1 cellular context compared by ENCODE assay signal in the genomic region with DNA sequence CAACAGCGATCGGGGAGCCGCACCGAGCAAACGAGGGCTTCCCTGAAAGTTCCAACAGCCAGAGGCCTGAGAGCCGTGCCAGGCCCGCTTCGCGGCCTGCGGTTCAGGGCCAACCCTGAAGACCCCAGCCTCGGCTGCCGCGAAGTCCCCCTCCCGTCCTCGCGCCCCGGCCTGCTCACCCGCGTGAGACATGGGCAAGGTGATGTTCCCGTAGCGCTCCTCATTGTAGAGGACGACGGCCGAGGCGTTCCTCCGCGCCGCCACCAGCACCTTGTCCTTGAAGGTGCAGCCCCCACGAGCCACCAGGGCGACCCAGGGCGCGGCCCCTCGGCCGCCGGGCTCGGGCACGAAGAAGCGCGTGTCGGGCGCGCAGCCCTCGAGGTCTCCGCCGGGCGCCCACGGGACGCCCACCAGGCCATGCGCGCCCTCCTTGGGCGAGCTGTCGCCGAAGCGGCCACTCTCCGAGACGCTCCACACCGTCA.
TF ChIP-seq lines count a peak whose summit lies in the region.

No MANE protein-coding gene starts in this region.

TF ChIP-seq in HepG2, 621 proteins besides CTCF, POLR2A, EP300 and RAD21 (continued from another document and continues in another):
- TF ChIP-seq, protein P1, sequence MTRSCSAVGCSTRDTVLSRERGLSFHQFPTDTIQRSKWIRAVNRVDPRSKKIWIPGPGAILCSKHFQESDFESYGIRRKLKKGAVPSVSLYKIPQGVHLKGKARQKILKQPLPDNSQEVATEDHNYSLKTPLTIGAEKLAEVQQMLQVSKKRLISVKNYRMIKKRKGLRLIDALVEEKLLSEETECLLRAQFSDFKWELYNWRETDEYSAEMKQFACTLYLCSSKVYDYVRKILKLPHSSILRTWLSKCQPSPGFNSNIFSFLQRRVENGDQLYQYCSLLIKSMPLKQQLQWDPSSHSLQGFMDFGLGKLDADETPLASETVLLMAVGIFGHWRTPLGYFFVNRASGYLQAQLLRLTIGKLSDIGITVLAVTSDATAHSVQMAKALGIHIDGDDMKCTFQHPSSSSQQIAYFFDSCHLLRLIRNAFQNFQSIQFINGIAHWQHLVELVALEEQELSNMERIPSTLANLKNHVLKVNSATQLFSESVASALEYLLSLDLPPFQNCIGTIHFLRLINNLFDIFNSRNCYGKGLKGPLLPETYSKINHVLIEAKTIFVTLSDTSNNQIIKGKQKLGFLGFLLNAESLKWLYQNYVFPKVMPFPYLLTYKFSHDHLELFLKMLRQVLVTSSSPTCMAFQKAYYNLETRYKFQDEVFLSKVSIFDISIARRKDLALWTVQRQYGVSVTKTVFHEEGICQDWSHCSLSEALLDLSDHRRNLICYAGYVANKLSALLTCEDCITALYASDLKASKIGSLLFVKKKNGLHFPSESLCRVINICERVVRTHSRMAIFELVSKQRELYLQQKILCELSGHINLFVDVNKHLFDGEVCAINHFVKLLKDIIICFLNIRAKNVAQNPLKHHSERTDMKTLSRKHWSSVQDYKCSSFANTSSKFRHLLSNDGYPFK (CRISPR knock-in tag; IDR thresholded peaks at IDR 0.05; ENCODE audit: borderline replicate concordance): no peak
- TF ChIP-seq, protein P2, sequence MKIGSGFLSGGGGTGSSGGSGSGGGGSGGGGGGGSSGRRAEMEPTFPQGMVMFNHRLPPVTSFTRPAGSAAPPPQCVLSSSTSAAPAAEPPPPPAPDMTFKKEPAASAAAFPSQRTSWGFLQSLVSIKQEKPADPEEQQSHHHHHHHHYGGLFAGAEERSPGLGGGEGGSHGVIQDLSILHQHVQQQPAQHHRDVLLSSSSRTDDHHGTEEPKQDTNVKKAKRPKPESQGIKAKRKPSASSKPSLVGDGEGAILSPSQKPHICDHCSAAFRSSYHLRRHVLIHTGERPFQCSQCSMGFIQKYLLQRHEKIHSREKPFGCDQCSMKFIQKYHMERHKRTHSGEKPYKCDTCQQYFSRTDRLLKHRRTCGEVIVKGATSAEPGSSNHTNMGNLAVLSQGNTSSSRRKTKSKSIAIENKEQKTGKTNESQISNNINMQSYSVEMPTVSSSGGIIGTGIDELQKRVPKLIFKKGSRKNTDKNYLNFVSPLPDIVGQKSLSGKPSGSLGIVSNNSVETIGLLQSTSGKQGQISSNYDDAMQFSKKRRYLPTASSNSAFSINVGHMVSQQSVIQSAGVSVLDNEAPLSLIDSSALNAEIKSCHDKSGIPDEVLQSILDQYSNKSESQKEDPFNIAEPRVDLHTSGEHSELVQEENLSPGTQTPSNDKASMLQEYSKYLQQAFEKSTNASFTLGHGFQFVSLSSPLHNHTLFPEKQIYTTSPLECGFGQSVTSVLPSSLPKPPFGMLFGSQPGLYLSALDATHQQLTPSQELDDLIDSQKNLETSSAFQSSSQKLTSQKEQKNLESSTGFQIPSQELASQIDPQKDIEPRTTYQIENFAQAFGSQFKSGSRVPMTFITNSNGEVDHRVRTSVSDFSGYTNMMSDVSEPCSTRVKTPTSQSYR (CRISPR knock-in tag; IDR thresholded peaks at IDR 0.05; ENCODE audit: borderline replicate concordance): no peak
- TF ChIP-seq, protein P3, sequence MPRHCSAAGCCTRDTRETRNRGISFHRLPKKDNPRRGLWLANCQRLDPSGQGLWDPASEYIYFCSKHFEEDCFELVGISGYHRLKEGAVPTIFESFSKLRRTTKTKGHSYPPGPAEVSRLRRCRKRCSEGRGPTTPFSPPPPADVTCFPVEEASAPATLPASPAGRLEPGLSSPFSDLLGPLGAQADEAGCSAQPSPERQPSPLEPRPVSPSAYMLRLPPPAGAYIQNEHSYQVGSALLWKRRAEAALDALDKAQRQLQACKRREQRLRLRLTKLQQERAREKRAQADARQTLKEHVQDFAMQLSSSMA (CRISPR knock-in tag; IDR thresholded peaks at IDR 0.05): 0 out of 2 replicates have a peak, but pooled peaks have one; percentile 32
- TF ChIP-seq ATM (IDR thresholded peaks at IDR 0.05; ENCODE audit: borderline replicate concordance): no peak
- no peak for TF ChIP-seq NFYB (CRISPR knock-in tag; IDR thresholded peaks at IDR 0.05)
- TF ChIP-seq KLF15 (CRISPR knock-in tag; IDR thresholded peaks at IDR 0.05; ENCODE audit: borderline replicate concordance): no peak
- 0 out of 2 replicates have a peak, but pooled peaks have one; percentile 30 for TF ChIP-seq ZNF558 (CRISPR knock-in tag; IDR thresholded peaks at IDR 0.05; ENCODE audit: borderline replicate concordance)
- TF ChIP-seq, protein P4, sequence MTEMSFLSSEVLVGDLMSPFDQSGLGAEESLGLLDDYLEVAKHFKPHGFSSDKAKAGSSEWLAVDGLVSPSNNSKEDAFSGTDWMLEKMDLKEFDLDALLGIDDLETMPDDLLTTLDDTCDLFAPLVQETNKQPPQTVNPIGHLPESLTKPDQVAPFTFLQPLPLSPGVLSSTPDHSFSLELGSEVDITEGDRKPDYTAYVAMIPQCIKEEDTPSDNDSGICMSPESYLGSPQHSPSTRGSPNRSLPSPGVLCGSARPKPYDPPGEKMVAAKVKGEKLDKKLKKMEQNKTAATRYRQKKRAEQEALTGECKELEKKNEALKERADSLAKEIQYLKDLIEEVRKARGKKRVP (CRISPR knock-in tag; IDR thresholded peaks at IDR 0.05): 0 out of 4 replicates have a peak, but pooled peaks of 1 of the 2 experiments have one; percentile 46
- 0 out of 2 replicates have a peak, but pooled peaks have one; percentile 35 for TF ChIP-seq ZNF292 (CRISPR knock-in tag; IDR thresholded peaks at IDR 0.05; ENCODE audit: borderline replicate concordance, low read depth)
- TF ChIP-seq MTF1 (CRISPR knock-in tag; IDR thresholded peaks at IDR 0.05): peak; percentile 14; the same call in 1 of the 2 replicates
- 0 out of 2 replicates have a peak, but pooled peaks have one; percentile 45 for TF ChIP-seq ZNF607 (CRISPR knock-in tag; IDR thresholded peaks at IDR 0.05; ENCODE audit: borderline replicate concordance)
- no peak for TF ChIP-seq ZNF235 (CRISPR knock-in tag; IDR thresholded peaks at IDR 0.05; ENCODE audit: borderline replicate concordance)
- TF ChIP-seq, protein P5, sequence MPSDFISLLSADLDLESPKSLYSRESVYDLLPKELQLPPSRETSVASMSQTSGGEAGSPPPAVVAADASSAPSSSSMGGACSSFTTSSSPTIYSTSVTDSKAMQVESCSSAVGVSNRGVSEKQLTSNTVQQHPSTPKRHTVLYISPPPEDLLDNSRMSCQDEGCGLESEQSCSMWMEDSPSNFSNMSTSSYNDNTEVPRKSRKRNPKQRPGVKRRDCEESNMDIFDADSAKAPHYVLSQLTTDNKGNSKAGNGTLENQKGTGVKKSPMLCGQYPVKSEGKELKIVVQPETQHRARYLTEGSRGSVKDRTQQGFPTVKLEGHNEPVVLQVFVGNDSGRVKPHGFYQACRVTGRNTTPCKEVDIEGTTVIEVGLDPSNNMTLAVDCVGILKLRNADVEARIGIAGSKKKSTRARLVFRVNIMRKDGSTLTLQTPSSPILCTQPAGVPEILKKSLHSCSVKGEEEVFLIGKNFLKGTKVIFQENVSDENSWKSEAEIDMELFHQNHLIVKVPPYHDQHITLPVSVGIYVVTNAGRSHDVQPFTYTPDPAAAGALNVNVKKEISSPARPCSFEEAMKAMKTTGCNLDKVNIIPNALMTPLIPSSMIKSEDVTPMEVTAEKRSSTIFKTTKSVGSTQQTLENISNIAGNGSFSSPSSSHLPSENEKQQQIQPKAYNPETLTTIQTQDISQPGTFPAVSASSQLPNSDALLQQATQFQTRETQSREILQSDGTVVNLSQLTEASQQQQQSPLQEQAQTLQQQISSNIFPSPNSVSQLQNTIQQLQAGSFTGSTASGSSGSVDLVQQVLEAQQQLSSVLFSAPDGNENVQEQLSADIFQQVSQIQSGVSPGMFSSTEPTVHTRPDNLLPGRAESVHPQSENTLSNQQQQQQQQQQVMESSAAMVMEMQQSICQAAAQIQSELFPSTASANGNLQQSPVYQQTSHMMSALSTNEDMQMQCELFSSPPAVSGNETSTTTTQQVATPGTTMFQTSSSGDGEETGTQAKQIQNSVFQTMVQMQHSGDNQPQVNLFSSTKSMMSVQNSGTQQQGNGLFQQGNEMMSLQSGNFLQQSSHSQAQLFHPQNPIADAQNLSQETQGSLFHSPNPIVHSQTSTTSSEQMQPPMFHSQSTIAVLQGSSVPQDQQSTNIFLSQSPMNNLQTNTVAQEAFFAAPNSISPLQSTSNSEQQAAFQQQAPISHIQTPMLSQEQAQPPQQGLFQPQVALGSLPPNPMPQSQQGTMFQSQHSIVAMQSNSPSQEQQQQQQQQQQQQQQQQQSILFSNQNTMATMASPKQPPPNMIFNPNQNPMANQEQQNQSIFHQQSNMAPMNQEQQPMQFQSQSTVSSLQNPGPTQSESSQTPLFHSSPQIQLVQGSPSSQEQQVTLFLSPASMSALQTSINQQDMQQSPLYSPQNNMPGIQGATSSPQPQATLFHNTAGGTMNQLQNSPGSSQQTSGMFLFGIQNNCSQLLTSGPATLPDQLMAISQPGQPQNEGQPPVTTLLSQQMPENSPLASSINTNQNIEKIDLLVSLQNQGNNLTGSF (CRISPR knock-in tag; IDR thresholded peaks at IDR 0.05): peak; percentile 83; the same call in 1 of the 2 replicates
- TF ChIP-seq, protein P6, sequence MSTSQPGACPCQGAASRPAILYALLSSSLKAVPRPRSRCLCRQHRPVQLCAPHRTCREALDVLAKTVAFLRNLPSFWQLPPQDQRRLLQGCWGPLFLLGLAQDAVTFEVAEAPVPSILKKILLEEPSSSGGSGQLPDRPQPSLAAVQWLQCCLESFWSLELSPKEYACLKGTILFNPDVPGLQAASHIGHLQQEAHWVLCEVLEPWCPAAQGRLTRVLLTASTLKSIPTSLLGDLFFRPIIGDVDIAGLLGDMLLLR (CRISPR knock-in tag; IDR thresholded peaks at IDR 0.05): peak; percentile 25; the same call in 1 of the 2 replicates
- TF ChIP-seq XRCC5 (optimal IDR thresholded peaks at IDR 0.05; ENCODE audit: low read length): peak; percentile 4
- TF ChIP-seq RNF2 (conservative IDR thresholded peaks at IDR 0.05; ENCODE audit: low read depth): peak; percentile 93; the same call in 1 of the 2 replicates
- peak; percentile 25; the same call in 1 of the 2 replicates for TF ChIP-seq RXRA (CRISPR knock-in tag; IDR thresholded peaks at IDR 0.05)
- peak; percentile 50; the same call in 1 of the 2 replicates for TF ChIP-seq NFATC3 (CRISPR knock-in tag; IDR thresholded peaks at IDR 0.05)
- TF ChIP-seq SIX1 (CRISPR knock-in tag; IDR thresholded peaks at IDR 0.05; ENCODE audit: borderline replicate concordance): no peak
- TF ChIP-seq NRL (CRISPR knock-in tag; IDR thresholded peaks at IDR 0.05; ENCODE audit: borderline replicate concordance): no peak; the same call in 1 of the 2 replicates
- TF ChIP-seq ZNF552 (CRISPR knock-in tag; IDR thresholded peaks at IDR 0.05; ENCODE audit: borderline replicate concordance): no peak
- TF ChIP-seq KDM5B (CRISPR knock-in tag; IDR thresholded peaks at IDR 0.05; ENCODE audit: borderline replicate concordance): peak; percentile 7; the same call in 1 of the 2 replicates
- no peak for TF ChIP-seq GATA4 (IDR thresholded peaks at IDR 0.05; ENCODE audit: borderline replicate concordance, low read depth)
- TF ChIP-seq ZNF570 (CRISPR knock-in tag; IDR thresholded peaks at IDR 0.05; ENCODE audit: borderline replicate concordance): 0 out of 2 replicates have a peak, but pooled peaks have one; percentile 79
- TF ChIP-seq, protein P7, sequence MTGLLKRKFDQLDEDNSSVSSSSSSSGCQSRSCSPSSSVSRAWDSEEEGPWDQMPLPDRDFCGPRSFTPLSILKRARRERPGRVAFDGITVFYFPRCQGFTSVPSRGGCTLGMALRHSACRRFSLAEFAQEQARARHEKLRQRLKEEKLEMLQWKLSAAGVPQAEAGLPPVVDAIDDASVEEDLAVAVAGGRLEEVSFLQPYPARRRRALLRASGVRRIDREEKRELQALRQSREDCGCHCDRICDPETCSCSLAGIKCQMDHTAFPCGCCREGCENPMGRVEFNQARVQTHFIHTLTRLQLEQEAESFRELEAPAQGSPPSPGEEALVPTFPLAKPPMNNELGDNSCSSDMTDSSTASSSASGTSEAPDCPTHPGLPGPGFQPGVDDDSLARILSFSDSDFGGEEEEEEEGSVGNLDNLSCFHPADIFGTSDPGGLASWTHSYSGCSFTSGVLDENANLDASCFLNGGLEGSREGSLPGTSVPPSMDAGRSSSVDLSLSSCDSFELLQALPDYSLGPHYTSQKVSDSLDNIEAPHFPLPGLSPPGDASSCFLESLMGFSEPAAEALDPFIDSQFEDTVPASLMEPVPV (CRISPR knock-in tag; IDR thresholded peaks at IDR 0.05): no peak
- peak; percentile 5; the same call in 1 of the 2 replicates for TF ChIP-seq KDM2A (CRISPR knock-in tag; IDR thresholded peaks at IDR 0.05; ENCODE audit: borderline replicate concordance, low read depth)
- no peak for TF ChIP-seq ZBTB3 (CRISPR knock-in tag; IDR thresholded peaks at IDR 0.05; ENCODE audit: borderline replicate concordance, low read depth)
- TF ChIP-seq, protein P8, sequence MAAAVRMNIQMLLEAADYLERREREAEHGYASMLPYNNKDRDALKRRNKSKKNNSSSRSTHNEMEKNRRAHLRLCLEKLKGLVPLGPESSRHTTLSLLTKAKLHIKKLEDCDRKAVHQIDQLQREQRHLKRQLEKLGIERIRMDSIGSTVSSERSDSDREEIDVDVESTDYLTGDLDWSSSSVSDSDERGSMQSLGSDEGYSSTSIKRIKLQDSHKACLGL (CRISPR knock-in tag; IDR thresholded peaks at IDR 0.05): 0 out of 2 replicates have a peak, but pooled peaks have one; percentile 27
- TF ChIP-seq, protein P9, sequence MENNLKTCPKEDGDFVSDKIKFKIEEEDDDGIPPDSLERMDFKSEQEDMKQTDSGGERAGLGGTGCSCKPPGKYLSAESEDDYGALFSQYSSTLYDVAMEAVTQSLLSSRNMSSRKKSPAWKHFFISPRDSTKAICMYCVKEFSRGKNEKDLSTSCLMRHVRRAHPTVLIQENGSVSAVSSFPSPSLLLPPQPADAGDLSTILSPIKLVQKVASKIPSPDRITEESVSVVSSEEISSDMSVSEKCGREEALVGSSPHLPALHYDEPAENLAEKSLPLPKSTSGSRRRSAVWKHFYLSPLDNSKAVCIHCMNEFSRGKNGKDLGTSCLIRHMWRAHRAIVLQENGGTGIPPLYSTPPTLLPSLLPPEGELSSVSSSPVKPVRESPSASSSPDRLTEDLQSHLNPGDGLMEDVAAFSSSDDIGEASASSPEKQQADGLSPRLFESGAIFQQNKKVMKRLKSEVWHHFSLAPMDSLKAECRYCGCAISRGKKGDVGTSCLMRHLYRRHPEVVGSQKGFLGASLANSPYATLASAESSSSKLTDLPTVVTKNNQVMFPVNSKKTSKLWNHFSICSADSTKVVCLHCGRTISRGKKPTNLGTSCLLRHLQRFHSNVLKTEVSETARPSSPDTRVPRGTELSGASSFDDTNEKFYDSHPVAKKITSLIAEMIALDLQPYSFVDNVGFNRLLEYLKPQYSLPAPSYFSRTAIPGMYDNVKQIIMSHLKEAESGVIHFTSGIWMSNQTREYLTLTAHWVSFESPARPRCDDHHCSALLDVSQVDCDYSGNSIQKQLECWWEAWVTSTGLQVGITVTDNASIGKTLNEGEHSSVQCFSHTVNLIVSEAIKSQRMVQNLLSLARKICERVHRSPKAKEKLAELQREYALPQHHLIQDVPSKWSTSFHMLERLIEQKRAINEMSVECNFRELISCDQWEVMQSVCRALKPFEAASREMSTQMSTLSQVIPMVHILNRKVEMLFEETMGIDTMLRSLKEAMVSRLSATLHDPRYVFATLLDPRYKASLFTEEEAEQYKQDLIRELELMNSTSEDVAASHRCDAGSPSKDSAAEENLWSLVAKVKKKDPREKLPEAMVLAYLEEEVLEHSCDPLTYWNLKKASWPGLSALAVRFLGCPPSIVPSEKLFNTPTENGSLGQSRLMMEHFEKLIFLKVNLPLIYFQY (CRISPR knock-in tag; IDR thresholded peaks at IDR 0.05; ENCODE audit: borderline replicate concordance): peak; percentile 65
- no peak for TF ChIP-seq AKAP8 (CRISPR knock-in tag; IDR thresholded peaks at IDR 0.05)
- no peak for TF ChIP-seq BORCS8-MEF2B (CRISPR knock-in tag; IDR thresholded peaks at IDR 0.05)
- peak; percentile 75 for TF ChIP-seq ZFYVE20 (CRISPR knock-in tag; IDR thresholded peaks at IDR 0.05; ENCODE audit: borderline replicate concordance, low read depth)
- 0 out of 2 replicates have a peak, but pooled peaks have one; percentile 31 for TF ChIP-seq PITX1 (CRISPR knock-in tag; IDR thresholded peaks at IDR 0.05)
